In genomic region chr6:30881987-30882763, GRCh38 we compare ENCODE assay signal across 9 cellular contexts. TPM values are rescaled to one million over a fixed set of nuclear protein-coding genes. Genes with fewer than 3 reads are reported as not detected.
DNase-seq lines count a peak whose midpoint lies in the region; ATAC-seq, FAIRE-seq and TF ChIP-seq lines count a peak whose summit lies in the region.
"Had no signal": no experiment of that assay in that cellular context is flagged by ENCODE, and none has a peak within 500 bp of the region (broad histone marks: within the 10 kb centered on the region; RNA-seq: fewer than 3 reads in every experiment).

No MANE protein-coding gene starts in this region.

- H3K9ac ChIP-seq in colonic mucosa (ENCODE audit: low read depth in 2 of 2, low read length in 2 of 2) = peak overlapping the region; percentile 5 to 98
- peak overlapping the region; percentile 65 to 97 for H3K9ac ChIP-seq in mucosa of rectum (ENCODE audit: low read depth in 1 of 2, low read length in 2 of 2)

- 46 to 59% (median 54%) methylated on average over 14 to 15 of the region's 15 CpGs for WGBS in heart left ventricle, 4 donors

- H3K4me1 ChIP-seq in heart left ventricle = peaks cover 9 to 58% (median 39%) of the 10 kb centered on the region in 12 donors
- H3K4me1 ChIP-seq in colonic mucosa = peaks cover 14% of the 10 kb centered on the region
- peaks cover 32 to 43% of the 10 kb centered on the region in 2 donors for H3K4me1 ChIP-seq in mucosa of rectum (ENCODE audit: control insufficient read depth in 2 of 2, insufficient read depth in 2 of 2, low read length in 2 of 2)

- no peak overlapping the region for H3K4me3 ChIP-seq in heart left ventricle
- peak overlapping the region; percentile 75 for H3K4me3 ChIP-seq in colonic mucosa
- H3K4me3 ChIP-seq in mucosa of rectum (ENCODE audit: low read length in 2 of 2) = peak overlapping the region in 1 of 2 donors; percentile 86

- H3K36me3 ChIP-seq in heart left ventricle (no peaks in the 10 kb centered on the region), colonic mucosa (no peaks in the 10 kb centered on the region), mucosa of rectum (ENCODE audit: control insufficient read depth in 2 of 2, insufficient read depth in 2 of 2, low read length in 2 of 2) (no peaks in the 10 kb centered on the region)

- FAIRE-seq in urothelium cell line (lab: Jason Lieb, UNC) = no peak
- FAIRE-seq: islet of Langerhans had no signal

- intact Hi-C loops in heart left ventricle (cut with DNase I) = loop anchor here in 4 of 10 donors (5.0 to 10.0 kb wide), 4 partner anchors 147 to 205 kb away; partner anchors contain the start of gene PPP1R18 (in 1 of the 4)
- intact Hi-C loops in left ventricle myocardium superior (cut with micrococcal nuclease) = no loop called here
- intact Hi-C loops in colonic mucosa (cut with DNase I) = no loop called here

- peak in 1 of 5 donors; percentile 46 for DNase-seq in heart left ventricle
- no peak for DNase-seq in left ventricle myocardium superior
- peak; percentile 32 for DNase-seq in colonic mucosa
- DNase-seq in urothelium cell line (ENCODE audit: low spot score) = peak; percentile 47
- no peak for DNase-seq in OCI-M2 (lab: John Stamatoyannopoulos, UW; ENCODE audit: unreplicated experiment)
- DNase-seq in amniotic stem cell (lab: John Stamatoyannopoulos, UW) = no peak

- H3K27ac ChIP-seq in heart left ventricle (peak overlapping the region in 10 of 12 donors; percentile 13 to 88 (median 82)), colonic mucosa (peak overlapping the region; percentile 89), mucosa of rectum (ENCODE audit: low read depth in 2 of 2, low read length in 2 of 2) (peak overlapping the region; percentile 95 to 99)

- TF ChIP-seq POLR2A in heart left ventricle (IDR thresholded peaks at IDR 0.05) = no peak

- H3K27me3 ChIP-seq in heart left ventricle = peaks cover 0 to 3% (median 0%) of the 10 kb centered on the region in 9 donors
- no peaks in the 10 kb centered on the region for H3K27me3 ChIP-seq in colonic mucosa
- no peaks in the 10 kb centered on the region for H3K27me3 ChIP-seq in mucosa of rectum (ENCODE audit: control insufficient read depth in 2 of 2, insufficient read depth in 2 of 2, low read length in 2 of 2)

- TF ChIP-seq CTCF in heart left ventricle (IDR thresholded peaks at IDR 0.05) = no peak
- no peak for TF ChIP-seq CTCF in colonic mucosa (IDR thresholded peaks at IDR 0.05)

- ATAC-seq in heart left ventricle (peak in 1 of 4 donors; percentile 16), left ventricle myocardium superior (no peak), GM19395 (IDR thresholded peaks at IDR 0.05; ENCODE audit: unreplicated experiment) (no peak)

- H3K9me3 ChIP-seq in heart left ventricle = no peaks in the 10 kb centered on the region
- H3K9me3 ChIP-seq in colonic mucosa = no peaks in the 10 kb centered on the region
- no peaks in the 10 kb centered on the region for H3K9me3 ChIP-seq in mucosa of rectum (ENCODE audit: control insufficient read depth in 2 of 2, low read length in 2 of 2)

RNA-seq across cellular contexts. Expression of gene DDR1, which starts 2.1 kb away (rescaled TPM):
- total RNA-seq in heart left ventricle (10 to 100 TPM; 18.0 to 50.0 (median 38.4) TPM), left ventricle myocardium superior (25.7 TPM), colonic mucosa (100 to 1,000 TPM; 261 to 267 TPM)
- 10 to 100 TPM; 11.8 to 14.1 TPM for polyA plus RNA-seq in heart left ventricle

RNA-seq across cellular contexts. Expression of gene GTF2H4, which starts 25.8 kb away (rescaled TPM):
- 10 to 100 TPM in 7 of 9 donors, 1 to 10 TPM in 2; 4.2 to 19.9 (median 14.5) TPM for total RNA-seq in heart left ventricle
- polyA plus RNA-seq in heart left ventricle = 10 to 100 TPM; 14.7 to 22.4 TPM
- 21.4 TPM for total RNA-seq in left ventricle myocardium superior
- total RNA-seq in colonic mucosa = 10 to 100 TPM; 15.8 to 25.7 TPM

RNA-seq across cellular contexts. Expression of gene VARS2, which starts 31.9 kb away (rescaled TPM):
- total RNA-seq in heart left ventricle (10 to 100 TPM; 10.7 to 28.5 (median 18.8) TPM), left ventricle myocardium superior (18.2 TPM), colonic mucosa (10 to 100 TPM; 27.5 to 55.6 TPM)
- 10 to 100 TPM; 12.1 to 19.7 TPM for polyA plus RNA-seq in heart left ventricle

RNA-seq across cellular contexts. Expression of gene SFTA2, which starts 49.8 kb away (rescaled TPM):
- total RNA-seq in heart left ventricle = not detected
- polyA plus RNA-seq in heart left ventricle = not detected
- not detected for total RNA-seq in left ventricle myocardium superior
- 1 to 10 TPM in 1 of 2 donors, not detected in 1; 1.3 TPM for total RNA-seq in colonic mucosa

RNA-seq across cellular contexts. Expression of gene MUCL3, which starts 58.6 kb away (rescaled TPM):
- under 1 TPM in 1 of 9 donors, not detected in 8; 0.11 TPM for total RNA-seq in heart left ventricle
- under 1 TPM in 1 of 2 donors, not detected in 1; 0.03 TPM for polyA plus RNA-seq in heart left ventricle
- not detected for total RNA-seq in left ventricle myocardium superior
- under 1 TPM in 1 of 2 donors, not detected in 1; 0.30 TPM for total RNA-seq in colonic mucosa

Comparison
In these comparisons a context has a peak if more than half of its experiments do, and no peak if none do; other contexts are left out.
1. DNase-seq: peak in colonic mucosa (single experiment) and urothelium cell line (single experiment); none in left ventricle myocardium superior (single experiment), OCI-M2 (single experiment) and amniotic stem cell (single experiment).
2. Peak in every context shown above with its lines, with median percentiles within 50 percentile points of each other: H3K27ac ChIP-seq.